In genomic region chr17:48068491-48068961, GRCh38 we compare ENCODE assay signal across 8 cellular contexts. TPM values are rescaled to one million over a fixed set of nuclear protein-coding genes. Genes with fewer than 3 reads are reported as not detected.
DNase-seq lines count a peak whose midpoint lies in the region; ATAC-seq and TF ChIP-seq lines count a peak whose summit lies in the region.

No MANE protein-coding gene starts in this region.

- no peaks in the 10 kb centered on the region for H3K27me3 Mint-ChIP-seq in activated CD4-positive, alpha-beta T cell treated with anti-CD3 and anti-CD28 coated beads for 36 hours

- H3K4me1 ChIP-seq in sigmoid colon, result no peaks in the 10 kb centered on the region

- H3K27ac ChIP-seq in epithelial cell of prostate (peak overlapping the region; percentile 35), sigmoid colon (no peak overlapping the region)

- TF ChIP-seq EP300 in sigmoid colon (IDR thresholded peaks at IDR 0.05), result no peak

- peak; percentile 78 for ATAC-seq in activated CD4-positive, alpha-beta T cell treated with anti-CD3 and anti-CD28 coated beads for 36 hours
- ATAC-seq in HG03439 (IDR thresholded peaks at IDR 0.05; ENCODE audit: unreplicated experiment) (no peak), GM18861 (IDR thresholded peaks at IDR 0.05; ENCODE audit: unreplicated experiment) (no peak), GM18519 (IDR thresholded peaks at IDR 0.05; ENCODE audit: low FRiP score, unreplicated experiment) (no peak)

- peaks cover 0 to 74% (median 24%) of the 10 kb centered on the region in 4 donors for H3K36me3 ChIP-seq in sigmoid colon

- no peak overlapping the region for H3K27ac Mint-ChIP-seq in activated CD4-positive, alpha-beta T cell treated with anti-CD3 and anti-CD28 coated beads for 36 hours

- DNase-seq in activated CD4-positive, alpha-beta T cell treated with anti-CD3 and anti-CD28 coated beads for 36 hours, result peak; percentile 36
- DNase-seq in activated CD4-positive, alpha-beta T cell treated with anti-CD3 and anti-CD28 coated beads for 1 hour, result no peak
- DNase-seq in NAMALWA (ENCODE audit: low spot score) (peak; percentile 62), epithelial cell of prostate (ENCODE audit: low read depth, low spot score) (no peak), sigmoid colon (peak; percentile 19)

- no peaks in the 10 kb centered on the region for H3K9me3 Mint-ChIP-seq in activated CD4-positive, alpha-beta T cell treated with anti-CD3 and anti-CD28 coated beads for 36 hours (ENCODE audit: low read depth)

- no peak overlapping the region for H3K4me3 Mint-ChIP-seq in activated CD4-positive, alpha-beta T cell treated with anti-CD3 and anti-CD28 coated beads for 36 hours

- 68 to 82% methylated on average over 3 of the region's 3 CpGs for WGBS in sigmoid colon, 2 donors

- CTCF ChIA-PET in activated CD4-positive, alpha-beta T cell treated with anti-CD3 and anti-CD28 coated beads for 36 hours (lab: Charles Lee), result interaction anchor here (0.6 to 4.4 kb wide), 23 partner anchors 8 to 174 kb away, joined by 3 to 33 read pairs (median 3); no protein-coding TSS in a partner anchor

- H3K4me1 Mint-ChIP-seq in activated CD4-positive, alpha-beta T cell treated with anti-CD3 and anti-CD28 coated beads for 36 hours, result peaks cover 2% of the 10 kb centered on the region

- no peaks in the 10 kb centered on the region for H3K27me3 ChIP-seq in sigmoid colon

- intact Hi-C loops in activated CD4-positive, alpha-beta T cell treated with anti-CD3 and anti-CD28 coated beads for 36 hours (cut with DNase I, micrococcal nuclease), result no loop called here
- intact Hi-C loops in sigmoid colon (cut with DNase I), result no loop called here

- H3K4me3 ChIP-seq in sigmoid colon, result no peak overlapping the region

- H3K9me3 ChIP-seq in sigmoid colon, result no peaks in the 10 kb centered on the region

- POLR2A ChIA-PET in activated CD4-positive, alpha-beta T cell treated with anti-CD3 and anti-CD28 coated beads for 36 hours (lab: Charles Lee), result interaction anchor here (0.7 kb wide), 1 partner anchor 83 kb away, joined by 3 read pairs; no protein-coding TSS in a partner anchor

- peaks cover 43% of the 10 kb centered on the region for H3K36me3 Mint-ChIP-seq in activated CD4-positive, alpha-beta T cell treated with anti-CD3 and anti-CD28 coated beads for 36 hours (ENCODE audit: low read depth)

- TF ChIP-seq POLR2A in sigmoid colon (IDR thresholded peaks at IDR 0.05), result no peak

- peak in 2 of 4 experiments; percentile 18 to 20 for TF ChIP-seq CTCF in sigmoid colon (IDR thresholded peaks at IDR 0.05)

RNA-seq across cellular contexts. Expression of gene NFE2L1, which starts 20.4 kb away (rescaled TPM):
- total RNA-seq in activated CD4-positive, alpha-beta T cell treated with anti-CD3 and anti-CD28 coated beads for 36 hours, result 100 to 1,000 TPM; 100 to 127 TPM
- 100 to 1,000 TPM; 126 to 174 (median 141) TPM for total RNA-seq in sigmoid colon
- 100 to 1,000 TPM in 1 of 3 donors, 10 to 100 TPM in 2; 44.4 to 134 (median 61.5) TPM for polyA plus RNA-seq in sigmoid colon

RNA-seq across cellular contexts. Expression of gene COPZ2, which starts 30.9 kb away (rescaled TPM):
- total RNA-seq in activated CD4-positive, alpha-beta T cell treated with anti-CD3 and anti-CD28 coated beads for 36 hours, result 1 to 10 TPM; 3.6 to 4.1 TPM
- 10 to 100 TPM; 52.3 to 64.0 (median 58.9) TPM for total RNA-seq in sigmoid colon
- polyA plus RNA-seq in sigmoid colon, result 10 to 100 TPM in 1 of 3 donors, 1 to 10 TPM in 2; 5.5 to 19.2 (median 6.9) TPM

RNA-seq across cellular contexts. Expression of gene CBX1, which starts 32.8 kb away (rescaled TPM):
- total RNA-seq in activated CD4-positive, alpha-beta T cell treated with anti-CD3 and anti-CD28 coated beads for 36 hours, result 10 to 100 TPM; 58.6 to 66.0 TPM
- total RNA-seq in sigmoid colon, result 10 to 100 TPM; 29.1 to 37.4 (median 32.9) TPM
- polyA plus RNA-seq in sigmoid colon, result 10 to 100 TPM; 26.8 to 36.1 (median 31.8) TPM

RNA-seq across cellular contexts. Expression of gene SNX11, which starts 39.0 kb away (rescaled TPM):
- total RNA-seq in activated CD4-positive, alpha-beta T cell treated with anti-CD3 and anti-CD28 coated beads for 36 hours, result 10 to 100 TPM; 18.0 to 21.4 TPM
- 10 to 100 TPM in 3 of 4 donors, 1 to 10 TPM in 1; 10.0 to 19.3 (median 15.7) TPM for total RNA-seq in sigmoid colon
- 10 to 100 TPM; 22.2 to 27.8 (median 25.2) TPM for polyA plus RNA-seq in sigmoid colon

Comparison
In these comparisons a context has a peak if more than half of its experiments do, and no peak if none do; other contexts are left out.
1. DNase-seq: peak in activated CD4-positive, alpha-beta T cell treated with anti-CD3 and anti-CD28 coated beads for 36 hours (single experiment), NAMALWA (single experiment) and sigmoid colon (single experiment); none in activated CD4-positive, alpha-beta T cell treated with anti-CD3 and anti-CD28 coated beads for 1 hour (single experiment) and epithelial cell of prostate (single experiment).
2. RNA of gene COPZ2, which starts 30.9 kb away (total RNA-seq): 52.3 to 64.0 TPM in sigmoid colon; 3.6 to 4.1 TPM in activated CD4-positive, alpha-beta T cell treated with anti-CD3 and anti-CD28 coated beads for 36 hours; every median in the first group is over 10 times any median in the second.